ENCODE assay signal across 9 cellular contexts in the genomic region with DNA sequence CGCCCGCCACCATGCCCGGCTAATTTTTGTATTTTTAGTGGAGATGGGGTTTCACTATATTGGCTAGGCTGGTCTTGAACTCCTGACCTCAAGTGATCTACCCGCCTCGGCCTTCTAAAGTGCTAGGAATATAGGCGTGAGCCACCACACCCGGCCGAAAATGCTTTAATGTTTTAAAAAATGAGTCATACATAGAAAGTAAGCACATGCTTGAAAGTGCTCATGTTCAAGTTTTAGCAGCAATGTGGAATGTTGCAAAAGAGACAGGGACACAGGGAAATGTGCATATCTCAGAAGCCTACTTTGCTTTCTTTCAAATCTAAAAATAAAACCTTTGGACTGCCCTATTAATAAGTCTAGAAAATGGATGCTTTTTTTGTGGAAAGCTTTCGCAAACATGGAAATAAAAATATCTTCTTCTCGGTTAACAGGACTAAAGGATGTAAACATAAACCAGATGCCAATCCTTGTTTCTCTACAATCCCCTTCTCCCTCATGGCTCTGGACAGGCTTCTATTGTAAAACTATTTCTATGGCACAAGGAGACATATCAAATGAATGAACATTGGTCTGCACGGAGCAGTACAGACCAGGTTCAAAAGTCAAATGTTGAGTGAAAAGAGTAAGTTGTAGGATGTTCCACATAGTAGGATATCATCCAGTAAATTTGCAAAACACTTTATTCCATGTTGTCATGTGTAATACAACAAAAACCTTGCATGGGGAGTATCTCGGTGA. TPM values are rescaled to one million over a fixed set of nuclear protein-coding genes. Genes with fewer than 3 reads are reported as not detected.
DNase-seq lines count a peak whose midpoint lies in the region; ATAC-seq lines count a peak whose summit lies in the region.
"Had no signal": no experiment of that assay in that cellular context is flagged by ENCODE, and none has a peak within 500 bp of the region (broad histone marks: within the 10 kb centered on the region; RNA-seq: fewer than 3 reads in every experiment).

No MANE protein-coding gene starts in this region.

- H3K9ac ChIP-seq in subcutaneous abdominal adipose tissue (ENCODE audit: low read length in 5 of 5) (no peak overlapping the region), mesendoderm (ENCODE audit: low read length) (no peak overlapping the region)

- H4K8ac ChIP-seq in mesendoderm (ENCODE audit: low read depth, low read length) = no peak overlapping the region

- no peak overlapping the region for H3K4me2 ChIP-seq in mesendoderm (ENCODE audit: low read length)

- no peak overlapping the region for H2AK5ac ChIP-seq in mesendoderm (ENCODE audit: low read length)

- no peak overlapping the region for H3K4me3 Mint-ChIP-seq in activated CD8-positive, alpha-beta memory T cell treated with anti-CD3 and anti-CD28 coated beads, Interleukin-2, amount 10 ng/mL, durations not matched to agents 7 days and 5 days
- H3K4me3 Mint-ChIP-seq in activated T-helper 17 cell treated with anti-CD3 and anti-CD28 coated beads, Interleukin-2, amount 50 U/mL, for 72 hours = peak overlapping the region; percentile 52

- H3K27ac ChIP-seq in subcutaneous abdominal adipose tissue (ENCODE audit: low read depth, low read length) (peak overlapping the region; percentile 46), mesendoderm (ENCODE audit: low read depth, low read length) (no peak overlapping the region)

- peaks cover 1% of the 10 kb centered on the region for H3K79me1 ChIP-seq in mesendoderm (ENCODE audit: low read length)

- no peak overlapping the region for H3K4ac ChIP-seq in mesendoderm (ENCODE audit: low read depth, low read length)

- peaks cover 5 to 18% (median 13%) of the 10 kb centered on the region in 5 donors for H3K4me1 ChIP-seq in subcutaneous abdominal adipose tissue (ENCODE audit: control insufficient read depth in 5 of 5, insufficient read depth in 5 of 5, low read length in 5 of 5)
- no peaks in the 10 kb centered on the region for H3K4me1 ChIP-seq in mesendoderm (ENCODE audit: control insufficient read depth, low read depth, low read length)

- no peak overlapping the region for H3K56ac ChIP-seq in mesendoderm (ENCODE audit: low read length)

- H3K4me1 Mint-ChIP-seq in activated CD8-positive, alpha-beta memory T cell treated with anti-CD3 and anti-CD28 coated beads, Interleukin-2, amount 10 ng/mL, durations not matched to agents 7 days and 5 days = peaks cover 32% of the 10 kb centered on the region
- peaks cover 18% of the 10 kb centered on the region for H3K4me1 Mint-ChIP-seq in activated T-helper 17 cell treated with anti-CD3 and anti-CD28 coated beads, Interleukin-2, amount 50 U/mL, for 72 hours

- H2BK5ac ChIP-seq in mesendoderm (ENCODE audit: low read length) = no peak overlapping the region

- H2BK120ac ChIP-seq in mesendoderm (ENCODE audit: low read depth, low read length) = no peak overlapping the region

- peaks cover 0 to 7% (median 0%) of the 10 kb centered on the region in 5 donors for H3K9me3 ChIP-seq in subcutaneous abdominal adipose tissue (ENCODE audit: control insufficient read depth in 5 of 5, low read length in 5 of 5)

- H3K18ac ChIP-seq in mesendoderm (ENCODE audit: low read length) = no peak overlapping the region

- no peak overlapping the region for H3K23ac ChIP-seq in mesendoderm (ENCODE audit: low read length)

- H2BK15ac ChIP-seq in mesendoderm (replicated peaks; ENCODE audit: low read depth) = no peak overlapping the region

- peaks cover 0 to 4% (median 0%) of the 10 kb centered on the region in 5 donors for H3K27me3 ChIP-seq in subcutaneous abdominal adipose tissue (ENCODE audit: control insufficient read depth in 5 of 5, insufficient read depth in 4 of 5, low read length in 5 of 5)
- no peaks in the 10 kb centered on the region for H3K27me3 ChIP-seq in mesendoderm (ENCODE audit: insufficient read depth, low read length, poor library complexity)

- WGBS in mesendoderm (ENCODE audit: extremely low coverage, insufficient coverage, low lambda C conversion rate) = no CpG with 5 or more reads among the region's 12 CpGs

- peak overlapping the region in 1 of 5 donors; percentile 25 for H3K4me3 ChIP-seq in subcutaneous abdominal adipose tissue (ENCODE audit: low read depth in 1 of 5, low read length in 5 of 5)
- no peak overlapping the region for H3K4me3 ChIP-seq in mesendoderm (ENCODE audit: low read length)

- ATAC-seq in activated CD8-positive, alpha-beta memory T cell treated with anti-CD3 and anti-CD28 coated beads, Interleukin-2, amount 10 ng/mL, durations not matched to agents 7 days and 5 days = no peak
- peak; percentile 45 for ATAC-seq in activated T-helper 17 cell treated with anti-CD3 and anti-CD28 coated beads, Interleukin-2, amount 50 U/mL, for 72 hours (replicated peaks)
- ATAC-seq in HG02610 (IDR thresholded peaks at IDR 0.05; ENCODE audit: unreplicated experiment) = no peak

- H3K79me2 ChIP-seq in mesendoderm (ENCODE audit: control insufficient read depth, insufficient read depth, low read length) = peaks cover 20% of the 10 kb centered on the region

- no peaks in the 10 kb centered on the region for H3K9me3 Mint-ChIP-seq in activated CD8-positive, alpha-beta memory T cell treated with anti-CD3 and anti-CD28 coated beads, Interleukin-2, amount 10 ng/mL, durations not matched to agents 7 days and 5 days (ENCODE audit: low read depth)
- no peaks in the 10 kb centered on the region for H3K9me3 Mint-ChIP-seq in activated T-helper 17 cell treated with anti-CD3 and anti-CD28 coated beads, Interleukin-2, amount 50 U/mL, for 72 hours

- H3K36me3 Mint-ChIP-seq in activated CD8-positive, alpha-beta memory T cell treated with anti-CD3 and anti-CD28 coated beads, Interleukin-2, amount 10 ng/mL, durations not matched to agents 7 days and 5 days = peaks cover 26% of the 10 kb centered on the region
- H3K36me3 Mint-ChIP-seq in activated T-helper 17 cell treated with anti-CD3 and anti-CD28 coated beads, Interleukin-2, amount 50 U/mL, for 72 hours (ENCODE audit: low read depth) = peaks cover 70% of the 10 kb centered on the region

- no peaks in the 10 kb centered on the region for H3K27me3 Mint-ChIP-seq in activated CD8-positive, alpha-beta memory T cell treated with anti-CD3 and anti-CD28 coated beads, Interleukin-2, amount 10 ng/mL, durations not matched to agents 7 days and 5 days
- no peaks in the 10 kb centered on the region for H3K27me3 Mint-ChIP-seq in activated T-helper 17 cell treated with anti-CD3 and anti-CD28 coated beads, Interleukin-2, amount 50 U/mL, for 72 hours

- H3K27ac Mint-ChIP-seq in activated CD8-positive, alpha-beta memory T cell treated with anti-CD3 and anti-CD28 coated beads, Interleukin-2, amount 10 ng/mL, durations not matched to agents 7 days and 5 days = peak overlapping the region; percentile 31
- no peak overlapping the region for H3K27ac Mint-ChIP-seq in activated T-helper 17 cell treated with anti-CD3 and anti-CD28 coated beads, Interleukin-2, amount 50 U/mL, for 72 hours

- CTCF ChIA-PET in activated CD8-positive, alpha-beta memory T cell treated with anti-CD3 and anti-CD28 coated beads, Interleukin-2, amount 10 ng/mL, durations not matched to agents 7 days and 5 days (lab: Charles Lee) = interaction anchor here (1.2 kb wide), 1 partner anchor 15 kb away, joined by 3 read pairs; no protein-coding TSS in a partner anchor

- no peak overlapping the region for H4K5ac ChIP-seq in mesendoderm (ENCODE audit: low read length)

- no peak for DNase-seq in activated CD8-positive, alpha-beta memory T cell treated with anti-CD3 and anti-CD28 coated beads, Interleukin-2, amount 10 ng/mL, durations not matched to agents 7 days and 5 days
- no peak for DNase-seq in activated CD8-positive, alpha-beta memory T cell treated with anti-CD3 and anti-CD28 coated beads, Interleukin-2, amount 50 U/mL, for 4 hours
- peak; percentile 40 for DNase-seq in foreskin melanocyte
- DNase-seq in mesendoderm = no peak
- DNase-seq in OCI-M2 (lab: John Stamatoyannopoulos, UW; ENCODE audit: unreplicated experiment) = no peak
- DNase-seq: activated gamma-delta T cell had no signal

- H3K36me3 ChIP-seq in subcutaneous abdominal adipose tissue (ENCODE audit: control insufficient read depth in 5 of 5, insufficient read depth in 5 of 5, low read length in 5 of 5) (no peaks in the 10 kb centered on the region), mesendoderm (ENCODE audit: control insufficient read depth, insufficient read depth, low read length) (no peaks in the 10 kb centered on the region)

RNA-seq across cellular contexts. Expression of gene MECP2, which starts 15.0 kb away (rescaled TPM):
- total RNA-seq in activated CD8-positive, alpha-beta memory T cell treated with anti-CD3 and anti-CD28 coated beads, Interleukin-2, amount 10 ng/mL, durations not matched to agents 7 days and 5 days = 10 to 100 TPM; 81.1 to 84.5 TPM
- 10 to 100 TPM; 72.2 to 87.8 TPM for total RNA-seq in activated T-helper 17 cell treated with anti-CD3 and anti-CD28 coated beads, Interleukin-2, amount 50 U/mL, for 72 hours
- 23.5 TPM for polyA plus RNA-seq in mesendoderm (2013, experiment 1 of 2)
- polyA plus RNA-seq in mesendoderm (2013, experiment 2 of 2) = 24.6 TPM
